Comparison of ENCODE assay signal across 16 cellular contexts in the genomic region with DNA sequence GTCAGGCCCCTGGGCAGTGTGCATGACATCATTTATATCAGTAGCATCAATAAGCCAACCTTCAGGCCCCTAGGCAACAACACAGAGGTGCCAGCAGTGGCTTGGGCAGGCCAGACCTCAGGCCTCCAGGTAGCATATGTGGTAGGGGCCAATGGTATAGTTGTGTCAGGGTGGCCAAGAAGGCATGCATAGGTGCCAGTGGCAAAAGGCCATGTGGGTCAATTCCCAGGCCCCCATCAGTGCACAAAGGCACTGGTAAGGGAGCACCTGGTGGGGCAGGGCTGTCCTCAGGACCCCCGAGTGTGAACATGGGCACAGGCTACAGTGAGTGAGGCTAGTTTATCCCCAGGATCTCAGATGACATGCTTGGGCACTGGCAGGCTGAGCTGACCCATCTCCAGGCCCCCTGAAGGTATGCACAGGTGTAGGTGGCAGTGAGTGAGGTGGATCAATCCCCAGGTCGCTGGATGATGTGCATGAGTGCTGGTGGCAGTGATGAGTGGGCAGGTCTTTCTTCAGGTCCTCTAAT.
A peak's percentile ranks its signal among the peaks of the same experiment; 100 is the strongest.
DNase-seq lines count a peak whose midpoint lies in the region; ATAC-seq, FAIRE-seq and TF ChIP-seq lines count a peak whose summit lies in the region.
"Had no signal": no experiment of that assay in that cellular context is flagged by ENCODE, and none has a peak within 500 bp of the region (broad histone marks: within the 10 kb centered on the region; RNA-seq: fewer than 3 reads in every experiment).

No MANE protein-coding gene starts in this region.

- intact Hi-C loops in right cardiac atrium (cut with DNase I) (no loop called here), heart right ventricle (cut with DNase I) (no loop called here), HepG2 (cut with micrococcal nuclease; ENCODE audit: unreplicated experiment) (no loop called here)

- no peak overlapping the region for H3K9ac ChIP-seq in HepG2 (ENCODE audit: insufficient read depth, low read depth, low read length)
- no peak overlapping the region for H3K9ac ChIP-seq in Karpas-422 (ENCODE audit: low read length)
- H3K9ac ChIP-seq: BLaER1 treated with 17β-estradiol and CSF1 and Interleukin-3, amounts not matched to agents 10 nM and 100 nM; GM23248 had no signal

- H3K9me3 Mint-ChIP-seq in type B pancreatic cell: no peaks in the 10 kb centered on the region

- no peaks in the 10 kb centered on the region for H3K27me3 Mint-ChIP-seq in type B pancreatic cell
- H3K27me3 Mint-ChIP-seq: B cell had no signal

- H4K20me1 ChIP-seq in HepG2 (ENCODE audit: insufficient read depth, low read length) (no peaks in the 10 kb centered on the region), Karpas-422 (ENCODE audit: insufficient read depth, low read depth, low read length) (no peaks in the 10 kb centered on the region)
- H4K20me1 ChIP-seq: BLaER1 treated with 17β-estradiol and CSF1 and Interleukin-3, amounts not matched to agents 10 nM and 100 nM had no signal

- CTCF ChIA-PET in HepG2 (lab: Yijun Ruan, JAX; ENCODE audit: low intra/inter-chr PET ratio, low total read pairs): no interaction called here

- H3K4me3 Mint-ChIP-seq in type B pancreatic cell: no peak overlapping the region
- H3K4me3 Mint-ChIP-seq: B cell; CD8-positive, alpha-beta T cell had no signal

- H3K9me2 ChIP-seq in Karpas-422 (replicated peaks; ENCODE audit: insufficient read depth, low read length): no peaks in the 10 kb centered on the region

- no TSS peak for BruUV-seq in HepG2 (replicated peaks; lab: Mats Ljungman, UMichigan)

- TF ChIP-seq CTCF in heart right ventricle (IDR thresholded peaks at IDR 0.05): no peak
- no peak for TF ChIP-seq CTCF in HepG2 (CRISPR knock-in tag; IDR thresholded peaks at IDR 0.05)
- TF ChIP-seq CTCF in type B pancreatic cell (conservative IDR thresholded peaks at IDR 0.05): no peak

- 56% methylated on average over 2 of the region's 2 CpGs for WGBS in right cardiac atrium
- 44 to 75% methylated on average over 2 of the region's 2 CpGs for WGBS in heart right ventricle, 2 donors
- no CpG with 5 or more reads among the region's 2 CpGs for WGBS in HepG2 (ENCODE audit: low lambda C conversion rate)

- no peak overlapping the region for H3K4me3 ChIP-seq in right cardiac atrium (ENCODE audit: low read length)
- no peak overlapping the region for H3K4me3 ChIP-seq in heart right ventricle
- H3K4me3 ChIP-seq in HepG2 (replicated peaks in 1 of 3; ENCODE audit: insufficient read depth in 1 of 3, low read depth in 2 of 3, low read length in 3 of 3): no peak overlapping the region
- H3K4me3 ChIP-seq in Karpas-422 (ENCODE audit: low read length): no peak overlapping the region
- H3K4me3 ChIP-seq: BLaER1 treated with 17β-estradiol and CSF1 and Interleukin-3, amounts not matched to agents 10 nM and 100 nM; GM12878; GM23248 had no signal

- no peak overlapping the region for H3K4me2 ChIP-seq in HepG2 (ENCODE audit: low read depth, low read length)
- no peak overlapping the region for H3K4me2 ChIP-seq in Karpas-422 (ENCODE audit: low read depth, low read length, poor library complexity, severe bottlenecking)
- H3K4me2 ChIP-seq: BLaER1 treated with 17β-estradiol and CSF1 and Interleukin-3, amounts not matched to agents 10 nM and 100 nM had no signal

- no peak for FAIRE-seq in HepG2 (lab: Jason Lieb, UNC)
- FAIRE-seq: GM12878 had no signal

- TF ChIP-seq RAD21 in HepG2 (CRISPR knock-in tag; IDR thresholded peaks at IDR 0.05): no peak

- no peaks in the 10 kb centered on the region for H3K36me3 ChIP-seq in heart right ventricle
- H3K36me3 ChIP-seq in HepG2 (replicated peaks in 1 of 2; ENCODE audit: control insufficient read depth in 1 of 2, insufficient read depth in 2 of 2, low read length in 2 of 2): no peaks in the 10 kb centered on the region
- no peaks in the 10 kb centered on the region for H3K36me3 ChIP-seq in Karpas-422 (ENCODE audit: insufficient read depth, low read length)
- H3K36me3 ChIP-seq: BLaER1 treated with 17β-estradiol and CSF1 and Interleukin-3, amounts not matched to agents 10 nM and 100 nM had no signal

- H2AFZ ChIP-seq in HepG2 (ENCODE audit: low read length) (no peak overlapping the region), Karpas-422 (ENCODE audit: low read length) (no peak overlapping the region)
- H2AFZ ChIP-seq: GM23248 had no signal

- DNase-seq in right cardiac atrium (peak in 2 of 3 donors; percentile 8 to 13), heart right ventricle (no peak), HepG2 (ENCODE audit: low spot score) (no peak), type B pancreatic cell (ENCODE audit: extremely low spot score, unreplicated experiment) (peak; percentile 51), Karpas-422 (no peak), GM19240 (ENCODE audit: insufficient read length, low spot score) (no peak)
- DNase-seq: Calu3; CD8-positive, alpha-beta T cell; DMS53; DND-41; EL; GM23248; HCEC 1CT had no signal

- no peak for ATAC-seq in right cardiac atrium
- no peak for ATAC-seq in heart right ventricle
- no peak for ATAC-seq in HepG2
- ATAC-seq: CD8-positive, alpha-beta T cell; GM12878 had no signal

- no peak for TF ChIP-seq EP300 in HepG2 (IDR thresholded peaks at IDR 0.05; ENCODE audit: low read depth in 2 of 2, low read length in 2 of 2)
- TF ChIP-seq EP300 in HepG2 (CRISPR knock-in tag; IDR thresholded peaks at IDR 0.05; ENCODE audit: borderline replicate concordance): no peak

- H3K36me3 Mint-ChIP-seq in type B pancreatic cell: no peaks in the 10 kb centered on the region
- H3K36me3 Mint-ChIP-seq: CD8-positive, alpha-beta T cell had no signal

- no peak for TF ChIP-seq POLR2A in HepG2 (IDR thresholded peaks at IDR 0.05; ENCODE audit: insufficient read depth in 1 of 2, low read depth in 2 of 2, low read length in 2 of 2)

- no peak overlapping the region for H3K27ac Mint-ChIP-seq in type B pancreatic cell
- H3K27ac Mint-ChIP-seq: B cell; CD8-positive, alpha-beta T cell had no signal

- no peaks in the 10 kb centered on the region for H3K27me3 ChIP-seq in right cardiac atrium (ENCODE audit: control insufficient read depth, insufficient read depth)
- H3K27me3 ChIP-seq in heart right ventricle: no peaks in the 10 kb centered on the region
- H3K27me3 ChIP-seq in HepG2 (ENCODE audit: control insufficient read depth in 1 of 2, insufficient read depth in 2 of 2, low read length in 2 of 2): no peaks in the 10 kb centered on the region
- H3K27me3 ChIP-seq in Karpas-422 (ENCODE audit: low read length): no peaks in the 10 kb centered on the region
- H3K27me3 ChIP-seq: BLaER1 treated with 17β-estradiol and CSF1 and Interleukin-3, amounts not matched to agents 10 nM and 100 nM had no signal

- H3K27ac ChIP-seq in right cardiac atrium (ENCODE audit: low read length): no peak overlapping the region
- no peak overlapping the region for H3K27ac ChIP-seq in heart right ventricle
- no peak overlapping the region for H3K27ac ChIP-seq in HepG2 (ENCODE audit: extremely low read length, insufficient read depth, low read length)
- no peak overlapping the region for H3K27ac ChIP-seq in Karpas-422 (ENCODE audit: low read length)
- H3K27ac ChIP-seq: BLaER1 treated with 17β-estradiol and CSF1 and Interleukin-3, amounts not matched to agents 10 nM and 100 nM; GM23248 had no signal

- H3K4me1 Mint-ChIP-seq in type B pancreatic cell (ENCODE audit: unreplicated experiment): no peaks in the 10 kb centered on the region
- H3K4me1 Mint-ChIP-seq: B cell had no signal

- H3K4me1 ChIP-seq in right cardiac atrium (ENCODE audit: control insufficient read depth, insufficient read depth, low read length) (no peaks in the 10 kb centered on the region), heart right ventricle (no peaks in the 10 kb centered on the region), HepG2 (ENCODE audit: insufficient read depth, low read length) (no peaks in the 10 kb centered on the region), Karpas-422 (ENCODE audit: low read length) (no peaks in the 10 kb centered on the region)
- H3K4me1 ChIP-seq: BLaER1 treated with 17β-estradiol and CSF1 and Interleukin-3, amounts not matched to agents 10 nM and 100 nM had no signal

- POLR2A ChIA-PET in HepG2 (lab: Yijun Ruan, JAX): no interaction called here

- in situ Hi-C loops in HepG2 (cut with HindIII; ENCODE audit: extremely low pct_ligation_motif_present, low pct_unique_long_range_greater_than_20kb): no loop called here

- H3K9me3 ChIP-seq in right cardiac atrium (ENCODE audit: control insufficient read depth, low read length) (no peaks in the 10 kb centered on the region), heart right ventricle (peaks cover 0 to 2% (median 0%) of the 10 kb centered on the region in 11 donors), HepG2 (ENCODE audit: low read length) (peaks cover 10% of the 10 kb centered on the region; the same call in 1 of the 2 replicates), Karpas-422 (ENCODE audit: low read length) (peaks cover 11% of the 10 kb centered on the region; the same call in 1 of the 2 replicates)
- H3K9me3 ChIP-seq: BLaER1 treated with 17β-estradiol and CSF1 and Interleukin-3, amounts not matched to agents 10 nM and 100 nM had no signal

- no peaks in the 10 kb centered on the region for H3K79me2 ChIP-seq in HepG2 (ENCODE audit: insufficient read depth, low read length)
- H3K79me2 ChIP-seq in Karpas-422 (ENCODE audit: low read length): no peaks in the 10 kb centered on the region

TF ChIP-seq in HepG2, 621 proteins besides CTCF, POLR2A, EP300 and RAD21:
- TF ChIP-seq KDM3A (CRISPR knock-in tag; IDR thresholded peaks at IDR 0.05; ENCODE audit: low read depth) (no peak), TBX3 (IDR thresholded peaks at IDR 0.05; ENCODE audit: borderline replicate concordance) (no peak), ATF7 (IDR thresholded peaks at IDR 0.05) (peak; percentile 50), ATF7 (CRISPR knock-in tag; IDR thresholded peaks at IDR 0.05) (no peak)

Comparison
In these comparisons a context has a peak if more than half of its experiments do, and no peak if none do; other contexts are left out.
1. DNase-seq: peak in right cardiac atrium (2 of 3) and type B pancreatic cell (single experiment); none in heart right ventricle (0 of 2), HepG2 (single experiment), Karpas-422 (single experiment) and GM19240 (single experiment).